ENCODE assay signal across 18 cellular contexts in the genomic region with DNA sequence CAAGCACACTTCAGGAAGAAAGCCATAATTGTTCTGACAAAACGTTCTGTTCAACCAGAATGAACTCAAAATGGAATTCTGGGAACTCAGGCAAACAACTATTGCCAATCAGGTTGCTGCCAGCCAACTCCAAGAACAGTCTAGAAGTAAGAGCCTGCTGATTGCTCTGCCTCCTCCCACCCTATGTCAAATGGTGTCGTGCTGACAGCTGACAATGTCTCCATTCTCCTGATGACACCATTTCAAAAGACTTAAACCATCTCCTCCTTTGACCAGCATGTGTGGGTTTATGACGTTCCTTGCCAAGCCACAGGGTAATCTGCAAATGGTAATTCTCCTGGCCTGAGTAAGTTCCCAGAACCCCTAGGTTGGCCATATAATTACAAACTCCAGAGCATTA. TPM values are rescaled to one million over a fixed set of nuclear protein-coding genes. Genes with fewer than 3 reads are reported as not detected.
DNase-seq lines count a peak whose midpoint lies in the region; ATAC-seq and TF ChIP-seq lines count a peak whose summit lies in the region.
"Had no signal": no experiment of that assay in that cellular context is flagged by ENCODE, and none has a peak within 500 bp of the region (broad histone marks: within the 10 kb centered on the region; RNA-seq: fewer than 3 reads in every experiment).

No MANE protein-coding gene starts in this region.

- H3K4me3 ChIP-seq in psoas muscle = no peak overlapping the region
- H3K4me3 ChIP-seq: BLaER1, dorsolateral prefrontal cortex, HAP-1, skin epidermis, tibial artery had no signal

- no peak for TF ChIP-seq CTCF in psoas muscle (IDR thresholded peaks at IDR 0.05)

- 46 to 62% (median 49%) methylated on average over 3 of the region's 3 CpGs for WGBS in psoas muscle, 3 donors

- no peaks in the 10 kb centered on the region for H3K9me3 ChIP-seq in psoas muscle
- H3K9me3 ChIP-seq: BLaER1, HAP-1, tibial artery had no signal

- peak in 3 of 4 donors; percentile 31 to 91 (median 54) for ATAC-seq in psoas muscle
- ATAC-seq: activated CD8-positive, alpha-beta T cell treated with anti-CD3 and anti-CD28 coated beads, Interleukin-2, amount 10 ng/mL, durations not matched to agents 7 days and 5 days had no signal

- H3K27me3 ChIP-seq in psoas muscle (ENCODE audit: insufficient read depth in 3 of 3, low read length in 2 of 3) = no peaks in the 10 kb centered on the region
- H3K27me3 ChIP-seq: BLaER1, dorsolateral prefrontal cortex, tibial artery had no signal

- intact Hi-C loops in psoas muscle (cut with DNase I) = no loop called here

- no peaks in the 10 kb centered on the region for H3K4me1 ChIP-seq in psoas muscle
- H3K4me1 ChIP-seq: BLaER1, HAP-1, tibial artery had no signal

- in situ Hi-C loops in SK-MEL-5 (cut with HindIII; ENCODE audit: low pct_unique_long_range_greater_than_20kb, low sequenced_read_pairs) = no loop called here

- H3K36me3 ChIP-seq in psoas muscle (ENCODE audit: insufficient read depth in 1 of 2, low read depth in 1 of 2) = no peaks in the 10 kb centered on the region
- H3K36me3 ChIP-seq: BLaER1, HAP-1, tibial artery had no signal

- H3K27ac ChIP-seq in psoas muscle = no peak overlapping the region
- H3K27ac ChIP-seq: BLaER1, dorsolateral prefrontal cortex, tibial artery had no signal

- DNase-seq in GM04504 (ENCODE audit: low read depth) = peak; percentile 35
- peak; percentile 18 for DNase-seq in SK-MEL-5 (ENCODE audit: low read depth, low spot score)
- DNase-seq in fibroblast of peridontal ligament (ENCODE audit: extremely low read depth) = peak; percentile 68
- DNase-seq in psoas muscle = no peak
- DNase-seq in OCI-M2 (lab: John Stamatoyannopoulos, UW; ENCODE audit: unreplicated experiment) = no peak
- no peak for DNase-seq in DMS79 treated with DMSO at 0.1 percent for 48 hours (lab: John Stamatoyannopoulos, UW)
- DNase-seq in SHP77 treated with DMSO at 0.1 percent for 48 hours (lab: John Stamatoyannopoulos, UW) = no peak
- DNase-seq: ACHN; activated CD8-positive, alpha-beta T cell treated with anti-CD3 and anti-CD28 coated beads, Interleukin-2, amount 10 ng/mL, durations not matched to agents 7 days and 5 days; dorsolateral prefrontal cortex; kidney; NCI-H1436 treated with DMSO at 0.1 percent for 48 hours; NCI-H446; NCI-H774; tibial artery had no signal

RNA-seq across cellular contexts. Expression of a gene that starts 21.9 kb away (rescaled TPM):
- total RNA-seq in SK-MEL-5 (2014; rRNA removed; shearing (Covaris generic)) = 58.1 and 66.1 TPM in 2 replicates
- 48.5 and 52.2 TPM in 2 replicates for polyA plus RNA-seq in SK-MEL-5 (2015; cell fraction: cytosol; rRNA removed)
- polyA plus RNA-seq in SK-MEL-5 (2015; cell fraction: nucleus; rRNA removed) = 23.4 and 24.5 TPM in 2 replicates
- total RNA-seq in psoas muscle = 1,000 to 10,000 TPM in 2 of 4 donors, 100 to 1,000 TPM in 2; 117 to 1,975 (median 1,047) TPM
- polyA plus RNA-seq in psoas muscle = 1,000 to 10,000 TPM in 1 of 3 donors, 100 to 1,000 TPM in 2; 418 to 3,967 (median 710) TPM

RNA-seq across cellular contexts. Expression of a gene that starts 46.5 kb away (rescaled TPM):
- 40.0 and 40.9 TPM in 2 replicates for total RNA-seq in SK-MEL-5 (2014; rRNA removed; shearing (Covaris generic))
- polyA plus RNA-seq in SK-MEL-5 (2015; cell fraction: cytosol; rRNA removed) = 19.1 and 26.0 TPM in 2 replicates
- polyA plus RNA-seq in SK-MEL-5 (2015; cell fraction: nucleus; rRNA removed) = 45.7 and 49.0 TPM in 2 replicates
- total RNA-seq in psoas muscle = 10 to 100 TPM in 1 of 4 donors, 1 to 10 TPM in 3; 3.3 to 10.9 (median 4.1) TPM
- 1 to 10 TPM; 2.4 to 7.6 (median 5.6) TPM for polyA plus RNA-seq in psoas muscle

Comparison
In these comparisons a context has a peak if more than half of its experiments do, and no peak if none do; other contexts are left out.
1. DNase-seq: peak in GM04504 (single experiment), SK-MEL-5 (single experiment) and fibroblast of peridontal ligament (single experiment); none in psoas muscle (0 of 2), OCI-M2 (single experiment), DMS79 treated with DMSO at 0.1 percent for 48 hours (single experiment) and SHP77 treated with DMSO at 0.1 percent for 48 hours (single experiment).